ENCODE assay signal across 9 cellular contexts in genomic region chr19:48878219-48879024, GRCh38. TPM values are rescaled to one million over a fixed set of nuclear protein-coding genes. Genes with fewer than 3 reads are reported as not detected.
DNase-seq lines count a peak whose midpoint lies in the region; ATAC-seq and TF ChIP-seq lines count a peak whose summit lies in the region.
"Had no signal": no experiment of that assay in that cellular context is flagged by ENCODE, and none has a peak within 500 bp of the region (broad histone marks: within the 10 kb centered on the region; RNA-seq: fewer than 3 reads in every experiment).

No MANE protein-coding gene starts in this region.

- no peaks in the 10 kb centered on the region for H3K9me3 ChIP-seq in CD4-positive, alpha-beta T cell (ENCODE audit: control insufficient read depth, low read length)
- H3K9me3 ChIP-seq in neutrophil = no peaks in the 10 kb centered on the region

- POLR2A ChIA-PET in CD4-positive, alpha-beta T cell (lab: Charles Lee) = no interaction called here

- ATAC-seq in CD4-positive, alpha-beta T cell (ENCODE audit: poor library complexity) = no peak
- ATAC-seq in GM18909 (IDR thresholded peaks at IDR 0.05; ENCODE audit: poor library complexity, unreplicated experiment) = no peak

- no peak overlapping the region for H3K4me3 Mint-ChIP-seq in CD4-positive, alpha-beta T cell

- peaks cover 46% of the 10 kb centered on the region for H3K36me3 Mint-ChIP-seq in CD4-positive, alpha-beta T cell (ENCODE audit: low read depth)

- H3K27me3 Mint-ChIP-seq in CD4-positive, alpha-beta T cell = no peaks in the 10 kb centered on the region

- peaks cover 34% of the 10 kb centered on the region for H3K4me1 Mint-ChIP-seq in CD4-positive, alpha-beta T cell (ENCODE audit: low read depth)

- no peak overlapping the region for H3K4me3 ChIP-seq in neutrophil (ENCODE audit: low read depth in 1 of 2, low read length in 1 of 2)

- peak in 1 of 10 experiments; percentile 40 for DNase-seq in CD4-positive, alpha-beta T cell
- DNase-seq in dermis blood vessel endothelial cell = peak; percentile 40
- DNase-seq in NCI-H1417 treated with DMSO at 0.1 percent for 48 hours (lab: John Stamatoyannopoulos, UW) = no peak
- no peak for DNase-seq in NCI-H446 (lab: John Stamatoyannopoulos, UW)
- no peak for DNase-seq in SHP77 treated with DMSO at 0.1 percent for 48 hours (lab: John Stamatoyannopoulos, UW)

- CTCF ChIA-PET in CD4-positive, alpha-beta T cell (lab: Charles Lee) = interaction anchor here (1.3 kb wide), 1 partner anchor 115 kb away, joined by 3 read pairs; the partner anchor contains the start of gene RUVBL2

- peaks cover 60 to 67% of the 10 kb centered on the region in 2 experiments for H3K4me1 ChIP-seq in neutrophil (ENCODE audit: control insufficient read depth in 1 of 2, insufficient read depth in 1 of 2, low read depth in 1 of 2, low read length in 1 of 2)

- peaks cover 54% of the 10 kb centered on the region for H3K36me3 ChIP-seq in neutrophil

- intact Hi-C loops in CD4-positive, alpha-beta T cell (cut with DNase I, micrococcal nuclease) = loop anchor here in 1 of 2 experiments (2.0 kb wide), 1 partner anchor 22 kb away; the partner anchor contains the start of gene NUCB1

- H3K27ac ChIP-seq in CD4-positive, alpha-beta T cell (ENCODE audit: low read depth, low read length) = no peak overlapping the region
- H3K27ac ChIP-seq in neutrophil = peak overlapping the region; percentile 45

- TF ChIP-seq CTCF in CD4-positive, alpha-beta T cell (IDR thresholded peaks at IDR 0.05) = no peak
- no peak for TF ChIP-seq CTCF in neutrophil (IDR thresholded peaks at IDR 0.05)

- no peaks in the 10 kb centered on the region for H3K9me3 Mint-ChIP-seq in CD4-positive, alpha-beta T cell

- H3K27me3 ChIP-seq in CD4-positive, alpha-beta T cell (ENCODE audit: control insufficient read depth, insufficient read depth, low read length) = no peaks in the 10 kb centered on the region
- H3K27me3 ChIP-seq in neutrophil = no peaks in the 10 kb centered on the region

- peak overlapping the region; percentile 61 for H3K27ac Mint-ChIP-seq in CD4-positive, alpha-beta T cell

TF ChIP-seq in PFSK-1, 5 proteins besides CTCF, POLR2A, EP300 and RAD21:
- TF ChIP-seq TAF1 (IDR thresholded peaks at IDR 0.05; ENCODE audit: borderline replicate concordance, insufficient read depth, low read length) = no peak
- 0 out of 2 replicates have a peak, but pooled peaks have one; percentile 2 for TF ChIP-seq POLR2AphosphoS5 (IDR thresholded peaks at IDR 0.05; ENCODE audit: low read depth, low read length)

RNA-seq across cellular contexts. Expression of gene PPP1R15A, which starts 6.2 kb away (rescaled TPM):
- 100 to 1,000 TPM; 569 to 584 TPM for total RNA-seq in CD4-positive, alpha-beta T cell
- 161 TPM for polyA plus RNA-seq in PFSK-1 (2012; ENCODE audit: insufficient read length, low read depth)
- 39.2 and 59.6 TPM in 2 replicates for total RNA-seq in dermis blood vessel endothelial cell

RNA-seq across cellular contexts. Expression of gene PLEKHA4, which starts 10.0 kb away (rescaled TPM):
- 1 to 10 TPM; 1.4 to 2.7 TPM for total RNA-seq in CD4-positive, alpha-beta T cell
- 22.7 TPM for polyA plus RNA-seq in PFSK-1 (2012; ENCODE audit: insufficient read length, low read depth)
- total RNA-seq in dermis blood vessel endothelial cell = 2.6 and 6.5 TPM in 2 replicates

RNA-seq across cellular contexts. Expression of gene TULP2, which starts 20.1 kb away (rescaled TPM):
- not detected for total RNA-seq in CD4-positive, alpha-beta T cell
- polyA plus RNA-seq in PFSK-1 (2012; ENCODE audit: insufficient read length, low read depth) = not detected
- total RNA-seq in dermis blood vessel endothelial cell = 0.34 TPM in 1 of 2 replicates, not detected in the other
- total RNA-seq: glomerular endothelial cell had no signal

RNA-seq across cellular contexts. Expression of gene NUCB1, which starts 21.7 kb away (rescaled TPM):
- total RNA-seq in CD4-positive, alpha-beta T cell = 10 to 100 TPM; 73.7 to 77.0 TPM
- 262 TPM for polyA plus RNA-seq in PFSK-1 (2012; ENCODE audit: insufficient read length, low read depth)
- 167 and 333 TPM in 2 replicates for total RNA-seq in dermis blood vessel endothelial cell

RNA-seq across cellular contexts. Expression of gene HSD17B14, which starts 42.1 kb away (rescaled TPM):
- 1 to 10 TPM in 1 of 2 experiments, under 1 TPM in 1; 0.93 to 1.3 TPM for total RNA-seq in CD4-positive, alpha-beta T cell
- polyA plus RNA-seq in PFSK-1 (2012; ENCODE audit: insufficient read length, low read depth) = 69.5 TPM
- 1.5 and 8.0 TPM in 2 replicates for total RNA-seq in dermis blood vessel endothelial cell
